Comparison of ENCODE assay signal across 8 cellular contexts in the genomic region with DNA sequence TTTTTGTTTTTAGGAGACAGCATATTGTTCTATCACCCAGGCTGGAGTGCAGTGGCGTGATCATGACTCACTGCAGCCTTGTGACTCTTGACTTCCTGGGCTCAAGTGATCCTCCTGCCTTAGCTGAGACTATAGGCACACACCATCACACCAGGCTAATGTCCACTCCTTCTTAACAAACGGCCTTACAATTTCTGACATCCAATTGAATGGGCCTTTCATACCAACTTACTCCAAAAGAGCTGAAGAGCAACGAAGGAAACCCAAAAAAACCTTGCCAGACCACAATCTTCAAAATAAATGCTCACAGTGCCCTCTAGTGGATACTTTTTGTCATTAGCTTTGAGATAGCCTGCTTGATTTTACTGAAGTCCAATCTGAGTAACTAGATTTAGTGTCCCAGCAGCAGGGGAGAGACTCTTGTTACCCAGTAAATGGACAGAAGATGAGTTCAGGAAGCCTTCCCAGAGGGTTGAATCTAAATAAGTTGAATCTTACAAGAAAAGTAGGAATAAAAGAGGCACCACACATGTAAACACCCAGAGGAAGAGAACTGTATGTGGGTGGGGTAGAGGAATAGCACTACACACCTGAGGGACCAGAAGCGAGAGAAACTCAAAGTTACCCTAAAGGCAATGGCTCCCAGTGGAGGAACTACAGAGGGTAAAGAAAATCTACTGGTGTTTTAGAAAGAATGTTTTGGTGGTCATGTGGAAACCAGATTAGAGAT. TPM values are rescaled to one million over a fixed set of nuclear protein-coding genes. Genes with fewer than 3 reads are reported as not detected.
DNase-seq lines count a peak whose midpoint lies in the region; ATAC-seq, FAIRE-seq and TF ChIP-seq lines count a peak whose summit lies in the region.

No MANE protein-coding gene starts in this region.

- peak overlapping the region; percentile 3; the same call in 1 of the 3 replicates for H3K4me2 ChIP-seq in A549

- H3K27me3 Mint-ChIP-seq in MCF 10A (ENCODE audit: insufficient read depth, unreplicated experiment), result no peaks in the 10 kb centered on the region

- CTCF ChIA-PET in A549 (lab: Yijun Ruan, JAX) (interaction anchor here (0.6 to 4.0 kb wide), 17 partner anchors 10 to 967 kb away, joined by 3 to 34 read pairs (median 6); no protein-coding TSS in a partner anchor), HEK293T (lab: Yijun Ruan, JAX) (interaction anchor here (0.6 to 3.5 kb wide), 12 partner anchors 10 to 1265 kb away, joined by 3 to 35 read pairs (median 4); no protein-coding TSS in a partner anchor), RWPE1 (lab: Yijun Ruan, JAX) (interaction anchor here (0.5 to 1.9 kb wide), 8 partner anchors 9 to 1849 kb away, joined by 3 to 11 read pairs (median 4); no protein-coding TSS in a partner anchor), MCF 10A (lab: Yijun Ruan, JAX) (interaction anchor here (0.6 to 9.5 kb wide), 46 partner anchors 8 to 1365 kb away, joined by 3 to 210 read pairs (median 4); partner anchors contain the start of gene ZNF622)

- FAIRE-seq in A549 (lab: Jason Lieb, UNC) (no peak), islet of Langerhans (lab: Jason Lieb, UNC) (peak; percentile 97)

- POLR2A ChIA-PET in A549 (lab: Yijun Ruan, JAX), result interaction anchor here (1.0 kb wide), 2 partner anchors 10 to 296 kb away, joined by 3 to 4 read pairs; no protein-coding TSS in a partner anchor
- POLR2A ChIA-PET in HEK293T (lab: Yijun Ruan, JAX), result interaction anchor here (0.9 to 1.2 kb wide), 2 partner anchors 8 to 296 kb away, joined by 3 read pairs; no protein-coding TSS in a partner anchor
- POLR2A ChIA-PET in RWPE1 (lab: Yijun Ruan, JAX; ENCODE audit: low non-redundant PET), result no interaction called here
- POLR2A ChIA-PET in MCF 10A (lab: Yijun Ruan, JAX), result interaction anchor here (1.0 to 2.7 kb wide), 4 partner anchors 8 to 295 kb away, joined by 3 to 10 read pairs (median 8); no protein-coding TSS in a partner anchor

- no peaks in the 10 kb centered on the region for H3K9me3 Mint-ChIP-seq in MCF 10A (ENCODE audit: unreplicated experiment)

- peak overlapping the region; percentile 13 for H3K4me3 Mint-ChIP-seq in MCF 10A (ENCODE audit: unreplicated experiment)

- H3K9me3 ChIP-seq in A549, result no peaks in the 10 kb centered on the region
- no peaks in the 10 kb centered on the region for H3K9me3 ChIP-seq in MG63

- no TSS peak for BruUV-seq in MCF 10A (replicated peaks; lab: Mats Ljungman, UMichigan)

- intact Hi-C loops in MCF 10A (cut with micrococcal nuclease), result loop anchor here (1.0 kb wide), 1 partner anchor 296 kb away; no protein-coding TSS in a partner anchor

- TF ChIP-seq EP300 in A549 (IDR thresholded peaks at IDR 0.05), result no peak

- peak; percentile 54 to 60 for TF ChIP-seq RAD21 in A549 (conservative IDR thresholded peaks at IDR 0.05 in 1 of 2, IDR thresholded peaks at IDR 0.05 in 1 of 2)

- H3K4me1 Mint-ChIP-seq in MCF 10A (ENCODE audit: insufficient read depth, unreplicated experiment), result peaks cover 34% of the 10 kb centered on the region

- TF ChIP-seq CTCF in A549 (IDR thresholded peaks at IDR 0.05) (peak; percentile 82), RWPE1 (conservative IDR thresholded peaks at IDR 0.05; ENCODE audit: low read depth) (peak; percentile 86), MCF 10A (IDR thresholded peaks at IDR 0.05; ENCODE audit: unreplicated experiment) (peak; percentile 69)

- no peak overlapping the region for H3K4me3 ChIP-seq in A549
- H3K4me3 ChIP-seq in MG63, result no peak overlapping the region

- H3K36me3 Mint-ChIP-seq in MCF 10A (ENCODE audit: insufficient read depth, unreplicated experiment), result peaks cover 71% of the 10 kb centered on the region

- no peak for TF ChIP-seq POLR2A in A549 (IDR thresholded peaks at IDR 0.05; ENCODE audit: low read length)

- WGBS in A549 (ENCODE audit: missing lambda C conversion rate), result 42% methylated on average over 4 of the region's 4 CpGs

- H3K27me3 ChIP-seq in MG63, result no peaks in the 10 kb centered on the region

- peak; percentile 73 to 86 for ATAC-seq in A549
- peak; percentile 75 for ATAC-seq in stimulated activated naive CD8-positive, alpha-beta T cell treated with anti-CD3 and anti-CD28 coated beads, Interleukin-15, Interleukin-2, amounts not matched to agents 100 U/mL and 50 U/mL, for 24 hours

- H3K27ac ChIP-seq in A549 (peak overlapping the region in 1 of 2 experiments; percentile 52; a peak in 2 of 6 replicates), RWPE1 (no peak overlapping the region)

- H3K36me3 ChIP-seq in MG63, result peaks cover 94% of the 10 kb centered on the region

- peaks cover 5% of the 10 kb centered on the region; the same call in 2 of the 3 replicates for H3K4me1 ChIP-seq in A549

- peak overlapping the region; percentile 83 for H3K27ac Mint-ChIP-seq in MCF 10A (ENCODE audit: low read depth, unreplicated experiment)

- peak; percentile 40 to 67 for DNase-seq in A549 (ENCODE audit: low read depth in 1 of 2, low spot score in 1 of 2)
- peak; percentile 33 for DNase-seq in GM04504 (ENCODE audit: low read depth)
- DNase-seq in HEK293T (ENCODE audit: extremely low spot score), result peak; percentile 46
- peak; percentile 33 for DNase-seq in MG63
- peak; percentile 38 for DNase-seq in RWPE1 (ENCODE audit: low spot score)
- DNase-seq in MCF 10A (ENCODE audit: unreplicated experiment), result peak; percentile 73
- peak; percentile 21 for DNase-seq in stimulated activated naive CD8-positive, alpha-beta T cell treated with anti-CD3 and anti-CD28 coated beads, Interleukin-15, Interleukin-2, amounts not matched to agents 100 U/mL and 50 U/mL, for 24 hours

TF ChIP-seq in A549, 52 proteins besides CTCF, POLR2A, EP300 and RAD21:
- TF ChIP-seq SMC3 (IDR thresholded peaks at IDR 0.05) (peak; percentile 47; the same call in 2 of the 3 replicates), ZNF302 (CRISPR knock-in tag; IDR thresholded peaks at IDR 0.05) (no peak)

TF ChIP-seq in HEK293T, 16 proteins besides CTCF, POLR2A, EP300 and RAD21:
- TF ChIP-seq SP1 (IDR thresholded peaks at IDR 0.05) (no peak), HDGF (IDR thresholded peaks at IDR 0.05; ENCODE audit: borderline replicate concordance) (no peak), SUZ12 (IDR thresholded peaks at IDR 0.05) (no peak), ARNT (IDR thresholded peaks at IDR 0.05) (no peak), ELF4 (IDR thresholded peaks at IDR 0.05) (no peak), L3MBTL2 (conservative IDR thresholded peaks at IDR 0.05) (no peak), NFRKB (IDR thresholded peaks at IDR 0.05) (no peak), BHLHE40 (IDR thresholded peaks at IDR 0.05; ENCODE audit: borderline replicate concordance) (no peak), TARDBP (IDR thresholded peaks at IDR 0.05) (no peak), FOXK2 (IDR thresholded peaks at IDR 0.05) (no peak), FOXM1 (IDR thresholded peaks at IDR 0.05; ENCODE audit: borderline replicate concordance) (no peak), CTBP1 (IDR thresholded peaks at IDR 0.05; ENCODE audit: borderline replicate concordance) (no peak), FOXA1 (IDR thresholded peaks at IDR 0.05) (no peak), LEF1 (IDR thresholded peaks at IDR 0.05; ENCODE audit: borderline replicate concordance) (no peak), ZNF384 (IDR thresholded peaks at IDR 0.05) (no peak)
- TF ChIP-seq, protein P1, sequence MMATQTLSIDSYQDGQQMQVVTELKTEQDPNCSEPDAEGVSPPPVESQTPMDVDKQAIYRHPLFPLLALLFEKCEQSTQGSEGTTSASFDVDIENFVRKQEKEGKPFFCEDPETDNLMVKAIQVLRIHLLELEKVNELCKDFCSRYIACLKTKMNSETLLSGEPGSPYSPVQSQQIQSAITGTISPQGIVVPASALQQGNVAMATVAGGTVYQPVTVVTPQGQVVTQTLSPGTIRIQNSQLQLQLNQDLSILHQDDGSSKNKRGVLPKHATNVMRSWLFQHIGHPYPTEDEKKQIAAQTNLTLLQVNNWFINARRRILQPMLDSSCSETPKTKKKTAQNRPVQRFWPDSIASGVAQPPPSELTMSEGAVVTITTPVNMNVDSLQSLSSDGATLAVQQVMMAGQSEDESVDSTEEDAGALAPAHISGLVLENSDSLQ (IDR thresholded peaks at IDR 0.05), result no peak

RNA-seq across cellular contexts. Expression of gene ZNF622, which starts 9.3 kb away (rescaled TPM):
- polyA plus RNA-seq in A549 (2011; rRNA removed) (17.9 and 23.2 TPM in 2 replicates), A549 (2017; fragmentation: RNase III; extraction: RNeasy Plus Mini Kit Qiagen cat#74134 plus additional on column Dnase treatment) (35.4 to 38.0 TPM (median 37.5 TPM) in 3 replicates)
- 17.1 and 19.3 TPM in 2 replicates for polyA plus RNA-seq in A549 (2012; cell fraction: cytosol; rRNA removed)
- polyA plus RNA-seq in A549 (2012; cell fraction: nucleus; rRNA removed), result 17.0 and 18.4 TPM in 2 replicates
- polyA minus RNA-seq in A549 (2011; rRNA and poly(A)+ RNA removed), result 10.2 and 13.3 TPM in 2 replicates
- 77.9 and 89.1 TPM in 2 replicates for total RNA-seq in MG63 (2014; rRNA removed; shearing (Covaris generic); ENCODE audit: low replicate concordance)
- 34.0 and 34.1 TPM in 2 replicates for total RNA-seq in MCF 10A (2022)

Comparison
In these comparisons a context has a peak if more than half of its experiments do, and no peak if none do; other contexts are left out.
1. DNase-seq: peak in every context shown above with its lines; median percentile 73 in MCF 10A; 54 in A549; 46 in HEK293T; 38 in RWPE1; 33 in GM04504; 33 in MG63; 21 in stimulated activated naive CD8-positive, alpha-beta T cell treated with anti-CD3 and anti-CD28 coated beads, Interleukin-15, Interleukin-2, amounts not matched to agents 100 U/mL and 50 U/mL, for 24 hours.